Comparison of ENCODE assay signal across 31 cellular contexts in genomic region chr11:124085583-124085982, GRCh38. TPM values are rescaled to one million over a fixed set of nuclear protein-coding genes. Genes with fewer than 3 reads are reported as not detected.
DNase-seq lines count a peak whose midpoint lies in the region; ATAC-seq, FAIRE-seq and TF ChIP-seq lines count a peak whose summit lies in the region.
"Had no signal": no experiment of that assay in that cellular context is flagged by ENCODE, and none has a peak within 500 bp of the region (broad histone marks: within the 10 kb centered on the region; RNA-seq: fewer than 3 reads in every experiment).

No MANE protein-coding gene starts in this region.

- no peaks in the 10 kb centered on the region for H3K79me1 ChIP-seq in H1 (ENCODE audit: low read depth, low read length)

- H3K4ac ChIP-seq in H1 (replicated peaks; ENCODE audit: insufficient read length, low read depth, low read length): no peak overlapping the region

- POLR2A ChIA-PET in H1 (lab: Charles Lee; ENCODE audit: partially characterized antibody): no interaction called here

- no peak overlapping the region for H2BK20ac ChIP-seq in H1 (ENCODE audit: low read length)

- no peak overlapping the region for H3K23ac ChIP-seq in H1 (ENCODE audit: insufficient read length)

- no peak overlapping the region for H2BK5ac ChIP-seq in H1 (ENCODE audit: low read depth, low read length)

- CTCF ChIA-PET in H1 (lab: Charles Lee; ENCODE audit: partially characterized antibody): interaction anchor here (1.0 kb wide), 1 partner anchor 56 kb away, joined by 3 read pairs; no protein-coding TSS in a partner anchor

- 85% methylated on average over 3 of the region's 3 CpGs; no CpG with 5 or more reads in 1 of the 2 experiments for WGBS in H1 (ENCODE audit: extremely low coverage in 1 of 2, insufficient coverage in 1 of 2, insufficient read length in 1 of 2, insufficient replicate concordance in 2 of 2, low coverage in 1 of 2, low lambda C conversion rate in 2 of 2, missing lambda C conversion rate in 1 of 2), 2 experiments

- no peak overlapping the region for H3K18ac ChIP-seq in H1 (ENCODE audit: extremely low read depth, low read length)

- H3K4me2 ChIP-seq in H1 (ENCODE audit: insufficient read depth in 1 of 2, low read depth in 2 of 2, low read length in 2 of 2): no peak overlapping the region
- H3K4me2 ChIP-seq: GM23338 had no signal

- no peaks in the 10 kb centered on the region for H3K9me3 ChIP-seq in RWPE2 (ENCODE audit: severe bottlenecking)
- H3K9me3 ChIP-seq in H1 (ENCODE audit: insufficient read depth in 2 of 2, low read depth in 1 of 2, low read length in 1 of 2): no peaks in the 10 kb centered on the region
- H3K9me3 ChIP-seq: ascending aorta, BE2C, right lobe of liver, suprapubic skin had no signal

- H2AFZ ChIP-seq in H1 (ENCODE audit: low read length): 0 out of 2 replicates have a peak overlapping the region, but pooled peaks have one; percentile 54
- H2AFZ ChIP-seq: GM23338, parathyroid adenoma had no signal

- no peak overlapping the region for H2BK12ac ChIP-seq in H1 (ENCODE audit: low read depth, low read length)

- no peaks in the 10 kb centered on the region; the same call in 1 of the 2 replicates for H3K23me2 ChIP-seq in H1 (ENCODE audit: low read depth, low read length)

- H2AK5ac ChIP-seq in H1 (ENCODE audit: low read depth, low read length): no peak overlapping the region

- TF ChIP-seq RAD21 in H1 (IDR thresholded peaks at IDR 0.05 in 1 of 2, conservative IDR thresholded peaks at IDR 0.05 in 1 of 2; ENCODE audit: low read depth in 2 of 2, low read length in 2 of 2): no peak

- ATAC-seq in RWPE2 (ENCODE audit: low read depth) (peak; percentile 79), GM21360 (IDR thresholded peaks at IDR 0.05; ENCODE audit: unreplicated experiment) (no peak)
- ATAC-seq: activated CD8-positive, alpha-beta T cell treated with anti-CD3 and anti-CD28 coated beads, Interleukin-2, amount 10 ng/mL, durations not matched to agents 7 days and 5 days; GM23338; right lobe of liver; stimulated activated memory B cell treated with anti-CD40 and anti-IgM and Interleukin-4, amounts not matched to agents 10 μg/mL and 1 μg/mL and 100 μg/mL, for 72 hours had no signal

- no peak overlapping the region for H2BK120ac ChIP-seq in H1 (replicated peaks; ENCODE audit: low read depth, low read length)

- no peak overlapping the region for H4K8ac ChIP-seq in H1 (ENCODE audit: extremely low read depth, insufficient read depth, low read length)

- H3K4me3 ChIP-seq in RWPE2 (ENCODE audit: severe bottlenecking) (no peak overlapping the region), H1 (ENCODE audit: extremely low read depth in 1 of 4, insufficient read depth in 2 of 4, low read depth in 3 of 4, low read length in 4 of 4) (no peak overlapping the region)
- H3K4me3 ChIP-seq: ascending aorta, GM23338, right lobe of liver, suprapubic skin had no signal

- no peak overlapping the region for H3K9ac ChIP-seq in H1 (replicated peaks in 1 of 4; ENCODE audit: extremely low read depth in 1 of 4, low read depth in 3 of 4, low read length in 3 of 4)
- H3K9ac ChIP-seq: parathyroid adenoma had no signal

- no peak overlapping the region for H2BK15ac ChIP-seq in H1 (ENCODE audit: low read length)

- no peak for TF ChIP-seq EP300 in H1 (IDR thresholded peaks at IDR 0.05; ENCODE audit: borderline replicate concordance in 1 of 2, low read depth in 2 of 2, low read length in 2 of 2)

- H4K20me1 ChIP-seq in H1 (replicated peaks in 1 of 2; ENCODE audit: control insufficient read depth in 1 of 2, insufficient read depth in 2 of 2, low read length in 2 of 2): no peaks in the 10 kb centered on the region

- H3K36me3 ChIP-seq in RWPE2 (ENCODE audit: low read depth) (no peaks in the 10 kb centered on the region), H1 (ENCODE audit: control insufficient read depth in 2 of 4, insufficient read depth in 4 of 4, low read length in 3 of 4) (no peaks in the 10 kb centered on the region)
- H3K36me3 ChIP-seq: ascending aorta, BE2C, right lobe of liver, suprapubic skin had no signal

- no peak overlapping the region for H4K91ac ChIP-seq in H1 (replicated peaks; ENCODE audit: insufficient read length, low read length)

- no peak for FAIRE-seq in H1 (lab: Jason Lieb, UNC)
- FAIRE-seq: GM12892 had no signal

- H3K4me1 ChIP-seq in RWPE2 (ENCODE audit: insufficient read depth, poor library complexity, severe bottlenecking) (peaks cover 19% of the 10 kb centered on the region), H1 (replicated peaks in 1 of 4; ENCODE audit: control insufficient read depth in 3 of 4, insufficient read depth in 4 of 4, low read length in 3 of 4) (peaks cover 0 to 2% (median 0%) of the 10 kb centered on the region in 4 experiments; a peak in 1 of 7 replicates)
- H3K4me1 ChIP-seq: ascending aorta, BE2C, parathyroid adenoma, right lobe of liver, suprapubic skin had no signal

- no peak for TF ChIP-seq POLR2A in H1 (IDR thresholded peaks at IDR 0.05; ENCODE audit: control extremely low read depth in 1 of 2, low read depth in 2 of 2, low read length in 2 of 2)

- no peak for TF ChIP-seq CTCF in RWPE2 (IDR thresholded peaks at IDR 0.05; ENCODE audit: poor library complexity, severe bottlenecking)
- TF ChIP-seq CTCF in H1 (IDR thresholded peaks at IDR 0.05; ENCODE audit: control extremely low read depth in 1 of 3, insufficient read depth in 1 of 3, low read depth in 1 of 3, low read length in 3 of 3): no peak

- H3K27ac ChIP-seq in RWPE2 (ENCODE audit: poor library complexity, severe bottlenecking) (no peak overlapping the region), H1 (ENCODE audit: low read depth, low read length) (no peak overlapping the region)
- H3K27ac ChIP-seq: ascending aorta, parathyroid adenoma, right lobe of liver, suprapubic skin had no signal

- no peak overlapping the region for H4K5ac ChIP-seq in H1 (ENCODE audit: insufficient read length, low read depth, low read length)

- DNase-seq in HS-5 (ENCODE audit: low read depth): peak; percentile 13
- no peak for DNase-seq in RWPE2 (ENCODE audit: low spot score)
- no peak for DNase-seq in H1 (ENCODE audit: low read depth in 1 of 2, low spot score in 2 of 2)
- peak; percentile 6 for DNase-seq in renal cortical epithelial cell (ENCODE audit: low read depth)
- no peak for DNase-seq in NCI-H2081 (lab: John Stamatoyannopoulos, UW)
- DNase-seq in middle frontal gyrus (ENCODE audit: extremely low spot score, low spot score): no peak
- DNase-seq in NCI-H524 (lab: John Stamatoyannopoulos, UW): no peak
- DNase-seq: activated CD8-positive, alpha-beta T cell treated with anti-CD3 and anti-CD28 coated beads, Interleukin-2, amount 10 ng/mL, durations not matched to agents 7 days and 5 days; BE2C; CD8-positive, alpha-beta memory T cell; cerebellar nuclear complex; effector CD4-positive, alpha-beta T cell; head of caudate nucleus; NCI-H2081 treated with DMSO at 0.1 percent for 48 hours; NCI-H345; NCI-H774; right lobe of liver; stimulated activated CD4-positive, alpha-beta T cell treated with anti-CD3 and anti-CD28 coated beads, Interleukin-4, amount 100 ng/mL, for 4 hours had no signal

- H3K56ac ChIP-seq in H1 (replicated peaks; ENCODE audit: insufficient read length, low read depth, low read length): no peak overlapping the region

- no peaks in the 10 kb centered on the region for H3K79me2 ChIP-seq in H1 (ENCODE audit: control insufficient read depth in 1 of 2, insufficient read depth in 2 of 2, low read length in 2 of 2)
- H3K79me2 ChIP-seq: parathyroid adenoma had no signal

- H3K14ac ChIP-seq in H1 (ENCODE audit: insufficient read length): no peak overlapping the region

- no peaks in the 10 kb centered on the region for H3K27me3 ChIP-seq in RWPE2 (ENCODE audit: insufficient read depth, poor library complexity, severe bottlenecking)
- H3K27me3 ChIP-seq in H1 (replicated peaks in 1 of 4; ENCODE audit: control insufficient read depth in 3 of 4, extremely low read depth in 1 of 4, insufficient read depth in 3 of 4, low read length in 3 of 4): no peaks in the 10 kb centered on the region
- H3K27me3 ChIP-seq: ascending aorta, right lobe of liver had no signal

TF ChIP-seq in H1, 55 proteins besides CTCF, POLR2A, EP300 and RAD21:
- no peak for TF ChIP-seq BCL11A (IDR thresholded peaks at IDR 0.05; ENCODE audit: low read depth in 2 of 2, low read length in 2 of 2)
- TF ChIP-seq POLR2AphosphoS5 (IDR thresholded peaks at IDR 0.05; ENCODE audit: low read depth, low read length): no peak
TF ChIP-seq in H1: peak in this region for 0.

RNA-seq across cellular contexts. Expression of gene VWA5A, which starts 29.7 kb away (rescaled TPM):
- total RNA-seq in H1 (2021; fragmentation: NEBNext Ultra II Directional; extraction: Animal tissue kit (Norgen Biotek cat#: 25700)): 18.8 and 20.4 TPM in 2 replicates
- polyA plus RNA-seq in H1 (2011; rRNA removed): 8.7 and 12.5 TPM in 2 replicates
- 14.9 TPM for polyA plus RNA-seq in H1 (2011; cell fraction: cytosol; rRNA removed)
- polyA plus RNA-seq in H1 (2011; cell fraction: nucleus; rRNA removed): 21.1 TPM
- polyA plus RNA-seq in H1 (2012, experiment 1 of 2): 13.9 to 19.8 TPM (median 16.3 TPM) in 4 replicates
- 7.7 TPM for polyA plus RNA-seq in H1 (2012, experiment 2 of 2)
- 17.1 TPM for polyA plus RNA-seq in H1 (2013, experiment 1 of 2)
- polyA plus RNA-seq in H1 (2013, experiment 2 of 2): 16.7 TPM
- polyA minus RNA-seq in H1 (2011; rRNA and poly(A)+ RNA removed): 20.0 and 28.5 TPM in 2 replicates
- polyA minus RNA-seq in H1 (2011; cell fraction: cytosol; rRNA and poly(A)+ RNA removed): 7.8 TPM
- polyA minus RNA-seq in H1 (2011; cell fraction: nucleus; rRNA and poly(A)+ RNA removed): 20.6 TPM
- 32.1 and 45.7 TPM in 2 replicates for total RNA-seq in renal cortical epithelial cell

RNA-seq across cellular contexts. Expression of gene OR10G7, which starts 44.5 kb away (rescaled TPM):
- total RNA-seq in H1 (2021; fragmentation: NEBNext Ultra II Directional; extraction: Animal tissue kit (Norgen Biotek cat#: 25700)): not detected in 2 replicates
- polyA plus RNA-seq in H1 (2011; rRNA removed): not detected in 2 replicates
- polyA plus RNA-seq in H1 (2011; cell fraction: cytosol; rRNA removed): not detected
- not detected for polyA plus RNA-seq in H1 (2011; cell fraction: nucleus; rRNA removed)
- polyA plus RNA-seq in H1 (2012, experiment 1 of 2): not detected in 4 replicates
- not detected for polyA plus RNA-seq in H1 (2012, experiment 2 of 2)
- polyA plus RNA-seq in H1 (2013, experiment 1 of 2): not detected
- polyA plus RNA-seq in H1 (2013, experiment 2 of 2): not detected
- polyA minus RNA-seq in H1 (2011; rRNA and poly(A)+ RNA removed): not detected in 2 replicates
- not detected for polyA minus RNA-seq in H1 (2011; cell fraction: cytosol; rRNA and poly(A)+ RNA removed)
- polyA minus RNA-seq in H1 (2011; cell fraction: nucleus; rRNA and poly(A)+ RNA removed): not detected
- not detected in 2 replicates for total RNA-seq in renal cortical epithelial cell
- total RNA-seq: activated CD8-positive, alpha-beta T cell treated with anti-CD3 and anti-CD28 coated beads, Interleukin-2, amount 10 ng/mL, durations not matched to agents 7 days and 5 days; activated T-helper 2 cell treated with anti-CD3 and anti-CD28 coated beads, Interferon-gamma antibody, Interleukin-2, Interleukin-4, amounts not matched to agents 10 μg/mL and 5 μg/mL and 100 μg/mL, durations not matched to agents 14 hours and 24 hours and 36 hours; ascending aorta; CD8-positive, alpha-beta memory T cell; epithelial cell of proximal tubule; GM23338; kidney epithelial cell; lung microvascular endothelial cell; neural crest cell; right lobe of liver; suprapubic skin; T-helper 2 cell treated with Interferon-gamma antibody and Interleukin-4, amounts not matched to agents 100 ng/mL and 5 ng/mL, for 36 hours had no signal
- polyA plus RNA-seq: CD8-positive, alpha-beta memory T cell; GM23338 had no signal

RNA-seq across cellular contexts. Expression of gene OR10G8, which starts 59.0 kb away (rescaled TPM):
- total RNA-seq in H1 (2021; fragmentation: NEBNext Ultra II Directional; extraction: Animal tissue kit (Norgen Biotek cat#: 25700)): not detected in 2 replicates
- polyA plus RNA-seq in H1 (2011; rRNA removed): not detected in 2 replicates
- polyA plus RNA-seq in H1 (2011; cell fraction: cytosol; rRNA removed): not detected
- polyA plus RNA-seq in H1 (2011; cell fraction: nucleus; rRNA removed): not detected
- polyA plus RNA-seq in H1 (2012, experiment 1 of 2): not detected in 4 replicates
- not detected for polyA plus RNA-seq in H1 (2012, experiment 2 of 2)
- not detected for polyA plus RNA-seq in H1 (2013, experiment 1 of 2)
- not detected for polyA plus RNA-seq in H1 (2013, experiment 2 of 2)
- 0.73 and 0.80 TPM in 2 replicates for polyA minus RNA-seq in H1 (2011; rRNA and poly(A)+ RNA removed)
- polyA minus RNA-seq in H1 (2011; cell fraction: cytosol; rRNA and poly(A)+ RNA removed): not detected
- not detected for polyA minus RNA-seq in H1 (2011; cell fraction: nucleus; rRNA and poly(A)+ RNA removed)
- total RNA-seq in renal cortical epithelial cell: not detected in 2 replicates
- total RNA-seq: activated CD8-positive, alpha-beta T cell treated with anti-CD3 and anti-CD28 coated beads, Interleukin-2, amount 10 ng/mL, durations not matched to agents 7 days and 5 days; activated T-helper 2 cell treated with anti-CD3 and anti-CD28 coated beads, Interferon-gamma antibody, Interleukin-2, Interleukin-4, amounts not matched to agents 10 μg/mL and 5 μg/mL and 100 μg/mL, durations not matched to agents 14 hours and 24 hours and 36 hours; ascending aorta; CD8-positive, alpha-beta memory T cell; epithelial cell of proximal tubule; GM23338; kidney epithelial cell; lung microvascular endothelial cell; neural crest cell; right lobe of liver; suprapubic skin; T-helper 2 cell treated with Interferon-gamma antibody and Interleukin-4, amounts not matched to agents 100 ng/mL and 5 ng/mL, for 36 hours had no signal
- polyA plus RNA-seq: CD8-positive, alpha-beta memory T cell; GM23338 had no signal

Comparison
In these comparisons a context has a peak if more than half of its experiments do, and no peak if none do; other contexts are left out.
1. DNase-seq: peak in HS-5 (single experiment) and renal cortical epithelial cell (single experiment); none in RWPE2 (single experiment), H1 (0 of 2), NCI-H2081 (0 of 2), middle frontal gyrus (single experiment) and NCI-H524 (0 of 2).